ENCODE assay signal across 28 cellular contexts in the genomic region with DNA sequence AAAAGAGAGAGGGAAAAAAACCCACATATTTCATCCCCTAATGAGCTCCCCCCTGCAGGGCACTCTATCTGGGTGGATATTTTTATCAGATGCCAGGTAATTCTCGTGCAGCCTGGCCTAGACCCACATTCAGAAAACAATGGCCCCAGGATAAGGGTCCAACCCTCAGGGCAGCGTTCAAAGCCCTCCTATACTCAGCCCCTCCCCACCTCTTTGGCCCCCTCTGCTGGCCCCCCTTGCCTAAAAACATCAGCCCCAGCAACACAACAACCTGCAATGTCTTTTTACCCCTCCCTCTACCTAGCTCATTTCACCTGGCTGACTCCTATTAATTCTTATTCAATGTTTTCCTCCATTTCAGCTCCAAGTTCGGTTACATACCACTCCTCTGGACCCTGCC.
"Had no signal": no experiment of that assay in that cellular context is flagged by ENCODE, and none has a peak within 500 bp of the region (broad histone marks: within the 10 kb centered on the region; RNA-seq: fewer than 3 reads in every experiment).

No MANE protein-coding gene starts in this region.

- H3K27me3 ChIP-seq: foreskin keratinocyte, gastroesophageal sphincter, hepatocyte, right atrium auricular region, suprapubic skin, transverse colon, vagina had no signal

- H2AFZ ChIP-seq: hepatocyte had no signal

- H3K9me3 ChIP-seq: gastroesophageal sphincter, heart left ventricle, left lung, prostate gland, right atrium auricular region, suprapubic skin, transverse colon, vagina had no signal

- DNase-seq: cortex of kidney; dorsolateral prefrontal cortex; effector CD4-positive, alpha-beta T cell; foreskin keratinocyte; heart left ventricle; left cardiac atrium; left lung; mammary epithelial cell; naive thymus-derived CD8-positive, alpha-beta T cell; nephron progenitor cell; nucleus accumbens; stimulated activated CD4-positive, alpha-beta T cell treated with anti-CD3 and anti-CD28 coated beads, Interleukin-12 subunit alpha, Interleukin-12 subunit beta, amount 100 ng/mL, for 4 hours; stimulated activated CD4-positive, alpha-beta T cell treated with anti-CD3 and anti-CD28 coated beads, Interleukin-1b, Interleukin-23, amount 100 ng/mL, for 48 hours; stimulated activated CD4-positive, alpha-beta T cell treated with anti-CD3 and anti-CD28 coated beads, Interleukin-4, amount 100 ng/mL, for 1 hour; stimulated activated CD8-positive, alpha-beta memory T cell treated with anti-CD3 and anti-CD28 coated beads, Interleukin-4, amount 100 ng/mL, for 48 hours; stimulated activated naive CD4-positive, alpha-beta T cell; stimulated activated naive CD8-positive, alpha-beta T cell treated with anti-CD3 and anti-CD28 coated beads, Interleukin-15, amount 100 ng/mL, for 72 hours; transverse colon had no signal

- H3K27me3 Mint-ChIP-seq: naive thymus-derived CD8-positive, alpha-beta T cell; stimulated activated naive CD8-positive, alpha-beta T cell treated with anti-CD3 and anti-CD28 coated beads, Interleukin-15, amount 100 ng/mL, for 72 hours had no signal

- H3K27ac ChIP-seq: dorsolateral prefrontal cortex, epithelial cell of prostate, foreskin keratinocyte, gastroesophageal sphincter, heart left ventricle, hepatocyte, left lung, prostate gland, right atrium auricular region, suprapubic skin, transverse colon, vagina had no signal

- H3K4me3 Mint-ChIP-seq: naive thymus-derived CD8-positive, alpha-beta T cell; nephron progenitor cell; stimulated activated naive CD8-positive, alpha-beta T cell treated with anti-CD3 and anti-CD28 coated beads, Interleukin-15, amount 100 ng/mL, for 72 hours had no signal

- H3K9me3 Mint-ChIP-seq: naive thymus-derived CD8-positive, alpha-beta T cell; stimulated activated naive CD8-positive, alpha-beta T cell treated with anti-CD3 and anti-CD28 coated beads, Interleukin-15, amount 100 ng/mL, for 72 hours had no signal

- H3K27ac Mint-ChIP-seq: nephron progenitor cell; stimulated activated naive CD8-positive, alpha-beta T cell treated with anti-CD3 and anti-CD28 coated beads, Interleukin-15, amount 100 ng/mL, for 72 hours had no signal

- H3K36me3 Mint-ChIP-seq: naive thymus-derived CD8-positive, alpha-beta T cell had no signal

- H3K4me3 ChIP-seq: dorsolateral prefrontal cortex, gastroesophageal sphincter, heart left ventricle, hepatocyte, left lung, prostate gland, right atrium auricular region, smooth muscle cell, suprapubic skin, transverse colon, vagina had no signal

- H3K4me1 Mint-ChIP-seq: naive thymus-derived CD8-positive, alpha-beta T cell; stimulated activated naive CD8-positive, alpha-beta T cell treated with anti-CD3 and anti-CD28 coated beads, Interleukin-15, amount 100 ng/mL, for 72 hours had no signal

- ATAC-seq: esophagus mucosa; foreskin keratinocyte; gastroesophageal sphincter; heart left ventricle; left cardiac atrium; left lung; naive thymus-derived CD8-positive, alpha-beta T cell; sciatic nerve; stimulated activated naive CD8-positive, alpha-beta T cell treated with anti-CD3 and anti-CD28 coated beads, Interleukin-15, amount 100 ng/mL, for 72 hours had no signal

- H3K36me3 ChIP-seq: gastroesophageal sphincter, heart left ventricle, left lung, prostate gland, right atrium auricular region, suprapubic skin, transverse colon, vagina had no signal

- H3K4me1 ChIP-seq: gastroesophageal sphincter, left lung, prostate gland, right atrium auricular region, suprapubic skin, transverse colon, vagina had no signal

- H3K4me2 ChIP-seq: hepatocyte, smooth muscle cell had no signal

- H3K79me2 ChIP-seq: hepatocyte had no signal
